8 cellular contexts compared by ENCODE assay signal in the genomic region with DNA sequence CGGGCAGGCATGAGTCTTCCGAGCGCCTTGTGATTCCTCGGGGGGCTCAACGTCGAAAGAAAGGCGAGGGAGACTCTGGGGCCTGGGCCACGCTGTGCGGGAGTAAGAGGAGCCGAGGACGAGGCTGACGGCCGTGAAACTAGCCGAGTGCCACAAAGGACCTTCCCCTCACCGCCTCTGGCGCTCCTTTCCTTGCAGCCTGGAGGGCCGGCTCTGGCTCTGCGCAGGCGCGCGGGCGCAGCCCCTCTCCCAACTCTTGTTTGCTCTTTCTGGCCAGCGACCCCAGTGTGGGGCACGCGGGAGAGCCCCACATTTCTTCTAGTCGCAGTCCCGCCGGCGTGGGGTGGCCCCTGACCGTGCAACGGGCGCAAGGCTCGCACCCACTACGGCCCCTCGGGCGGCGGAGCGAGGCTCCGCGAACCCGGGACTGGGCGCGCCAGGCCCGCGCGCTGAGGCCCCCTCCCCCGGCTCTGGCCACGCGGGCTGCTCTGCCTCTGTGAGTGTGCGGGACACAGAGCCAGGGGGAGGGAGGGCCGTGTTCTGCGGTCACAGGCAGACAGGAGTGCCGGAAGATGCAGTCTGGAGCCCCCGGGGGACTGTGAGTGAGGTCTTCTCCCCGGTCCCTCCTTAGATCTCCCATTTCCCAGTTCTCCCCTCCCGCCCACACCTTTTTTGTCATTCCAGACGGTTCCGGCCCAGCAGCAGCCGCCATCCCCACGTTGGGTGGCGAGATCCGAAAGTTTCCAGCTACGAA. TPM values are rescaled to one million over a fixed set of nuclear protein-coding genes. Genes with fewer than 3 reads are reported as not detected.
DNase-seq lines count a peak whose midpoint lies in the region; ATAC-seq and TF ChIP-seq lines count a peak whose summit lies in the region.

No MANE protein-coding gene starts in this region.

- no peak for ATAC-seq in naive thymus-derived CD4-positive, alpha-beta T cell
- peak; percentile 24 for ATAC-seq in stimulated activated naive CD8-positive, alpha-beta T cell treated with anti-CD3 and anti-CD28 coated beads, Interleukin-15, amount 100 ng/mL, for 72 hours
- no peak for ATAC-seq in HG03039 (IDR thresholded peaks at IDR 0.05; ENCODE audit: unreplicated experiment)

- POLR2A ChIA-PET in naive thymus-derived CD4-positive, alpha-beta T cell (lab: Charles Lee): interaction anchor here (0.6 to 5.2 kb wide), 26 partner anchors 9 to 1168 kb away, joined by 3 to 143 read pairs (median 4); a partner anchor contains a TSS

- H3K27ac ChIP-seq in C4-2B: peak overlapping the region; percentile 99
- peak overlapping the region; percentile 88 for H3K27ac ChIP-seq in naive thymus-derived CD4-positive, alpha-beta T cell (ENCODE audit: low read depth, low read length)

- peak overlapping the region; percentile 90 for H3K4me3 ChIP-seq in naive thymus-derived CD4-positive, alpha-beta T cell (ENCODE audit: low read length)

- H3K4me1 ChIP-seq in naive thymus-derived CD4-positive, alpha-beta T cell (ENCODE audit: control insufficient read depth in 2 of 2, insufficient read depth in 2 of 2, low read length in 2 of 2): peaks cover 7% of the 10 kb centered on the region in 2 donors

- CTCF ChIA-PET in naive thymus-derived CD4-positive, alpha-beta T cell (lab: Charles Lee): interaction anchor here (0.6 to 1.8 kb wide), 4 partner anchors 21 to 1498 kb away, joined by 3 to 5 read pairs (median 4); a partner anchor contains a TSS

- no peaks in the 10 kb centered on the region for H3K27me3 ChIP-seq in naive thymus-derived CD4-positive, alpha-beta T cell (ENCODE audit: control insufficient read depth in 2 of 2, insufficient read depth in 2 of 2, low read length in 2 of 2)

- TF ChIP-seq CTCF in C4-2B (conservative IDR thresholded peaks at IDR 0.05): no peak

- H3K27me3 Mint-ChIP-seq in naive thymus-derived CD4-positive, alpha-beta T cell: no peaks in the 10 kb centered on the region
- no peaks in the 10 kb centered on the region for H3K27me3 Mint-ChIP-seq in stimulated activated naive CD8-positive, alpha-beta T cell treated with anti-CD3 and anti-CD28 coated beads, Interleukin-15, amount 100 ng/mL, for 72 hours

- DNase-seq in HS-27A (ENCODE audit: low read depth) (peak; percentile 27), OCI-M2 (lab: John Stamatoyannopoulos, UW; ENCODE audit: unreplicated experiment) (peak; percentile 30), activated T-helper 1 cell treated with Interleukin-2 at 50 U/mL for 16 hours (ENCODE audit: low read depth) (peak; percentile 35), fibroblast of gingiva (ENCODE audit: low read depth) (peak; percentile 70)
- DNase-seq in naive thymus-derived CD4-positive, alpha-beta T cell: peak; percentile 32 to 69 (median 54)
- DNase-seq in stimulated activated naive CD8-positive, alpha-beta T cell treated with anti-CD3 and anti-CD28 coated beads, Interleukin-15, amount 100 ng/mL, for 72 hours: peak; percentile 71 to 72

- peaks cover 0 to 8% (median 0%) of the 10 kb centered on the region in 11 donors for H3K9me3 Mint-ChIP-seq in naive thymus-derived CD4-positive, alpha-beta T cell
- no peaks in the 10 kb centered on the region for H3K9me3 Mint-ChIP-seq in stimulated activated naive CD8-positive, alpha-beta T cell treated with anti-CD3 and anti-CD28 coated beads, Interleukin-15, amount 100 ng/mL, for 72 hours

- peaks cover 6 to 32% (median 27%) of the 10 kb centered on the region in 7 donors for H3K4me1 Mint-ChIP-seq in naive thymus-derived CD4-positive, alpha-beta T cell
- peaks cover 18% of the 10 kb centered on the region for H3K4me1 Mint-ChIP-seq in stimulated activated naive CD8-positive, alpha-beta T cell treated with anti-CD3 and anti-CD28 coated beads, Interleukin-15, amount 100 ng/mL, for 72 hours

- peak overlapping the region; percentile 91 to 99 (median 94) for H3K27ac Mint-ChIP-seq in naive thymus-derived CD4-positive, alpha-beta T cell
- peak overlapping the region; percentile 99 for H3K27ac Mint-ChIP-seq in stimulated activated naive CD8-positive, alpha-beta T cell treated with anti-CD3 and anti-CD28 coated beads, Interleukin-15, amount 100 ng/mL, for 72 hours

- peak overlapping the region; percentile 92 to 98 (median 94) for H3K4me3 Mint-ChIP-seq in naive thymus-derived CD4-positive, alpha-beta T cell
- H3K4me3 Mint-ChIP-seq in stimulated activated naive CD8-positive, alpha-beta T cell treated with anti-CD3 and anti-CD28 coated beads, Interleukin-15, amount 100 ng/mL, for 72 hours: peak overlapping the region; percentile 98 to 99

- H3K9me3 ChIP-seq in naive thymus-derived CD4-positive, alpha-beta T cell (ENCODE audit: control insufficient read depth in 2 of 3, low read length in 3 of 3): no peaks in the 10 kb centered on the region

- H3K36me3 Mint-ChIP-seq in naive thymus-derived CD4-positive, alpha-beta T cell: peaks cover 0 to 6% (median 0%) of the 10 kb centered on the region in 5 donors

- intact Hi-C loops in naive thymus-derived CD4-positive, alpha-beta T cell (cut with micrococcal nuclease): loop anchor here (1.0 to 10.0 kb wide), 17 partner anchors 21 to 1403 kb away; a partner anchor contains a TSS

- peaks cover 0 to 6% (median 0%) of the 10 kb centered on the region in 3 experiments for H3K36me3 ChIP-seq in naive thymus-derived CD4-positive, alpha-beta T cell (ENCODE audit: control insufficient read depth in 2 of 3, insufficient read depth in 3 of 3, low read length in 3 of 3)

RNA-seq across cellular contexts. Expression of a gene that starts 1.0 kb away (rescaled TPM):
- total RNA-seq in naive thymus-derived CD4-positive, alpha-beta T cell: 10 to 100 TPM; 19.3 to 37.8 (median 29.8) TPM
- 1 to 10 TPM; 8.2 to 9.7 TPM for polyA plus RNA-seq in naive thymus-derived CD4-positive, alpha-beta T cell

RNA-seq across cellular contexts. Expression of a gene that starts 20.9 kb away (rescaled TPM):
- 10 to 100 TPM; 27.8 to 63.9 (median 36.0) TPM for total RNA-seq in naive thymus-derived CD4-positive, alpha-beta T cell
- polyA plus RNA-seq in naive thymus-derived CD4-positive, alpha-beta T cell: 10 to 100 TPM; 22.4 to 25.8 TPM

RNA-seq across cellular contexts. Expression of a gene that starts 21.3 kb away (rescaled TPM):
- total RNA-seq in naive thymus-derived CD4-positive, alpha-beta T cell: 10 to 100 TPM; 64.5 to 84.8 (median 70.3) TPM
- 100 to 1,000 TPM in 1 of 2 donors, 10 to 100 TPM in 1; 60.5 to 101 TPM for polyA plus RNA-seq in naive thymus-derived CD4-positive, alpha-beta T cell
